Comparison of ENCODE assay signal across 9 cellular contexts in the genomic region with DNA sequence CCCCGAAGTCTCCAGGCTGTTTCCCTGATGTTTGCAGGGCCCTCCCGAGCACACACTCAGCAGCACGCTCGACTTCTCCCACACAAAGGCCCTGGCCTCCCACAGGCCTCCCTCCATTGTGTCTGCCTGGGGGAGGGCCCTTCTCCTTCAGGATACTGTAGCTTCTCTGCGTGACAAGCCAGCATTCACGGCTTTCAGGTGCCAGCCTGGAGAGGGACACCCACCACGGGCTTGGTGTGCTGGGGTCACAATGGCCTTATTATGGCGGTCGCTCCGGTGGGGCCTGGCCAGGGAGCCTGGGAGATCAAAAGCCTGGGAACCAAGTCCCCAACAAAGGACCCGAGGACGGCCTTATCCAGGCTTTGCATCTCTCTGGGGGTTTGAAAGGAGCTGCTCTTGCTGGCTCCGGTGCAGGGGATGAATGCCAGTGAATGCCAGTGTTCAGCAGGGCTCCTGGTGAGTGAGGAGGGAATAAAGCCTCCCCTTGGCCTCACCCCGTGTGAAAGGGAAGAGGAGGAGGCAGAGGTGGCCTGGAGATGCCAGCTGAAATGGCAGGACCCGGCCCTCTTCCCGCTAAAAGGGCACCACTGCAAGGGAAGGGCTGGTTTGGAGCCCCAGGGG. TPM values are rescaled to one million over a fixed set of nuclear protein-coding genes. Genes with fewer than 3 reads are reported as not detected.
A peak's percentile ranks its signal among the peaks of the same experiment; 100 is the strongest.
DNase-seq lines count a peak whose midpoint lies in the region; ATAC-seq and TF ChIP-seq lines count a peak whose summit lies in the region.
"Had no signal": no experiment of that assay in that cellular context is flagged by ENCODE, and none has a peak within 500 bp of the region (broad histone marks: within the 10 kb centered on the region; RNA-seq: fewer than 3 reads in every experiment).

No MANE protein-coding gene starts in this region.

- peak; percentile 6 for ATAC-seq in foreskin keratinocyte

- peak; percentile 42 for DNase-seq in ELF-1 (ENCODE audit: low read depth, low spot score)
- DNase-seq in Peyer's patch, result no peak
- no peak for DNase-seq in foreskin keratinocyte
- DNase-seq in putamen (ENCODE audit: low spot score), result peak; percentile 34
- DNase-seq in HuH-7.5 (ENCODE audit: low spot score), result no peak
- DNase-seq in Calu3, result no peak
- DNase-seq in foreskin melanocyte, result no peak
- no peak for DNase-seq in superior temporal gyrus (ENCODE audit: extremely low spot score)
- DNase-seq: NCI-H1694 had no signal

- TF ChIP-seq CTCF in Peyer's patch (IDR thresholded peaks at IDR 0.05), result no peak
- no peak for TF ChIP-seq CTCF in foreskin keratinocyte (conservative IDR thresholded peaks at IDR 0.05)
- TF ChIP-seq CTCF in Calu3 (IDR thresholded peaks at IDR 0.05; ENCODE audit: unreplicated experiment), result no peak

- intact Hi-C loops in Calu3 (cut with micrococcal nuclease; ENCODE audit: unreplicated experiment), result no loop called here

- H3K4me1 Mint-ChIP-seq in Calu3 (ENCODE audit: low read depth, unreplicated experiment), result peaks cover 41% of the 10 kb centered on the region

- no TSS peak for BruUV-seq in Calu3 (replicated peaks; lab: Mats Ljungman, UMichigan)

- TF ChIP-seq POLR2A in Peyer's patch (IDR thresholded peaks at IDR 0.05), result no peak

- no peak overlapping the region for H3K4me3 Mint-ChIP-seq in Calu3 (ENCODE audit: low read depth, unreplicated experiment)

- CTCF ChIA-PET in Calu3 (lab: Charles Lee), result no interaction called here

- no peaks in the 10 kb centered on the region for H3K9me3 ChIP-seq in Peyer's patch

- no peaks in the 10 kb centered on the region for H3K27me3 ChIP-seq in Peyer's patch
- H3K27me3 ChIP-seq in foreskin keratinocyte, result no peaks in the 10 kb centered on the region

- H3K27ac ChIP-seq in Peyer's patch (peak overlapping the region in 3 of 4 donors; percentile 48 to 81 (median 71)), foreskin keratinocyte (peak overlapping the region; percentile 78)

- no peak overlapping the region for H3K27ac Mint-ChIP-seq in Calu3 (ENCODE audit: unreplicated experiment)

- H3K36me3 Mint-ChIP-seq in Calu3 (ENCODE audit: insufficient read depth, unreplicated experiment), result no peaks in the 10 kb centered on the region

- peaks cover 0 to 37% (median 0%) of the 10 kb centered on the region in 3 donors for H3K36me3 ChIP-seq in Peyer's patch

- H3K4me1 ChIP-seq in Peyer's patch (peaks cover 0 to 22% (median 1%) of the 10 kb centered on the region in 4 donors), foreskin keratinocyte (peaks cover 17% of the 10 kb centered on the region)

- H3K4me3 ChIP-seq in Peyer's patch, result no peak overlapping the region

- H3K9me3 Mint-ChIP-seq in Calu3 (ENCODE audit: low read depth, unreplicated experiment), result no peaks in the 10 kb centered on the region

- H3K27me3 Mint-ChIP-seq in Calu3 (ENCODE audit: unreplicated experiment), result peaks cover 4% of the 10 kb centered on the region

RNA-seq across cellular contexts. Expression of a gene that starts 55.0 kb away (rescaled TPM):
- total RNA-seq in Peyer's patch, result 10 to 100 TPM in 3 of 4 donors, 1 to 10 TPM in 1; 6.6 to 25.1 (median 18.4) TPM
- total RNA-seq in foreskin keratinocyte, result 11.2 and 12.4 TPM in 2 replicates
- 3.4 and 3.8 TPM in 2 replicates for polyA plus RNA-seq in foreskin keratinocyte
- total RNA-seq in Calu3 (2022), result 13.5 and 14.8 TPM in 2 replicates

Comparison
In these comparisons a context has a peak if more than half of its experiments do, and no peak if none do; other contexts are left out.
1. DNase-seq: peak in ELF-1 (single experiment) and putamen (single experiment); none in Peyer's patch (0 of 3), foreskin keratinocyte (0 of 2), HuH-7.5 (single experiment), Calu3 (single experiment), foreskin melanocyte (single experiment) and superior temporal gyrus (single experiment).